1 cellular context compared by ENCODE assay signal in the genomic region with DNA sequence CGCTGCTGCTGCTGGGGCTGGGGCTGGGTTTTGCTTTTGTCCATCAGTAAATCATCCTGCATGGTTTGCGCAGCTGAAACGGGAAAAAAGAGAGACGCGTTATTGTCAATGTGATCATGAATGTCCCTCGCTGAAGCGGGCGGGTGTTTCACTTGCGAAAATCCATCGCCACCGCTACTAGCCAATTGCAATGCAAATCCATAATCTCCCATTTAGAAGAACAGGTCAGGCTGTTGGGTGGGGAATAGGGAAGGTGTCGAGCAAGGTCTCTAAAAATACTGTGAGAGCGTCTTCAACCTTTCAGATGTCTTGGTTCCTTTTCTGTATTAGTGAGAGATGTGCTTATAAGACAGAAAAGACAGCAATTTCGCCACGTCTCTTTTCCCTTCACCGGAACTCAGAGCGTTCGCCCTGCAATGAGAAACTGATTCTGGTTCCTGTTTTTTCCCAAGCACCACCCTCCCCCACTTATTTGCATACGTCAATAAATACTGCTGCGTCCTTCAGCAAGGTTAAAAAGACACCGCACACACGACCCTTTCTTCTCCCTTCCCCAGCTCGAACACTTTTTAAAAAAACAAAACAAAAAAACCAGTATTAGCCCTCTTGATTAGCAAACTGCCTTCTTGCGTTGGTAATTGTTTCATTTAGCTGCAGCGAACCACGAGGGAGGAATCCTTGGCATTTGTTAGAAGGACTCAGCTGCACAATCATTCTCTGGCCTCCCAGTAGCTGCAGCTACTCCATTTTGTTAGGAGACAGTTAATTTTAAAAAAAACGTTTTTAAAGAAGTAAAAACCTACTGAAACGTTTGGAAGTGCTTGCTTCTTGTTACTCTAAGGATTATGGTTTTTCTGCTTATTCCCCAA.
TF ChIP-seq lines count a peak whose summit lies in the region.

No MANE protein-coding gene starts in this region.

TF ChIP-seq in HepG2, 621 proteins besides CTCF, POLR2A, EP300 and RAD21 (continued from another document and continues in another):
- no peak for TF ChIP-seq HBP1 (CRISPR knock-in tag; IDR thresholded peaks at IDR 0.05; ENCODE audit: low read depth)
- TF ChIP-seq ZNF781 (CRISPR knock-in tag; IDR thresholded peaks at IDR 0.05; ENCODE audit: borderline replicate concordance, not compliant biosample characterization), result no peak
- no peak for TF ChIP-seq TBX3 (IDR thresholded peaks at IDR 0.05; ENCODE audit: borderline replicate concordance)
- peak; percentile 38; the same call in 1 of the 2 replicates for TF ChIP-seq GATA4 (IDR thresholded peaks at IDR 0.05; ENCODE audit: borderline replicate concordance, low read depth)
- no peak for TF ChIP-seq ZNF280D (CRISPR knock-in tag; IDR thresholded peaks at IDR 0.05)
- no peak for TF ChIP-seq RFXANK (CRISPR knock-in tag; IDR thresholded peaks at IDR 0.05)
- no peak for TF ChIP-seq ZNF256 (CRISPR knock-in tag; conservative IDR thresholded peaks at IDR 0.05)
- no peak for TF ChIP-seq NFIB (CRISPR knock-in tag; IDR thresholded peaks at IDR 0.05; ENCODE audit: borderline replicate concordance)
- TF ChIP-seq RFX5 (IDR thresholded peaks at IDR 0.05; ENCODE audit: low read depth, low read length), result no peak
- TF ChIP-seq ZNF761 (CRISPR knock-in tag; conservative IDR thresholded peaks at IDR 0.05), result no peak
- no peak for TF ChIP-seq MTA3 (CRISPR knock-in tag; IDR thresholded peaks at IDR 0.05)
- 0 out of 2 replicates have a peak, but pooled peaks have one; percentile 13 for TF ChIP-seq HOXA5 (CRISPR knock-in tag; IDR thresholded peaks at IDR 0.05)
- no peak for TF ChIP-seq SMC3 (IDR thresholded peaks at IDR 0.05; ENCODE audit: low read length)
- TF ChIP-seq ZNF276 (CRISPR knock-in tag; IDR thresholded peaks at IDR 0.05; ENCODE audit: low read depth), result no peak
- TF ChIP-seq KLF12 (CRISPR knock-in tag; IDR thresholded peaks at IDR 0.05; ENCODE audit: borderline replicate concordance), result no peak
- no peak for TF ChIP-seq REXO4 (CRISPR knock-in tag; IDR thresholded peaks at IDR 0.05; ENCODE audit: borderline replicate concordance)
- TF ChIP-seq ZBTB7B (CRISPR knock-in tag; IDR thresholded peaks at IDR 0.05), result no peak
- 0 out of 2 replicates have a peak, but pooled peaks have one; percentile 46 for TF ChIP-seq ZNF335 (CRISPR knock-in tag; IDR thresholded peaks at IDR 0.05)
- TF ChIP-seq KAT8 (CRISPR knock-in tag; IDR thresholded peaks at IDR 0.05), result peak; percentile 50
- TF ChIP-seq MBD4 (IDR thresholded peaks at IDR 0.05; ENCODE audit: borderline replicate concordance, low read length), result 0 out of 2 replicates have a peak, but pooled peaks have one; percentile 51
- peak; percentile 83 for TF ChIP-seq THAP11 (CRISPR knock-in tag; IDR thresholded peaks at IDR 0.05)
- TF ChIP-seq ZNF124 (CRISPR knock-in tag; IDR thresholded peaks at IDR 0.05), result no peak
- TF ChIP-seq MTA1 (CRISPR knock-in tag; IDR thresholded peaks at IDR 0.05; ENCODE audit: borderline replicate concordance), result no peak
- TF ChIP-seq NBN (conservative IDR thresholded peaks at IDR 0.05), result no peak
- TF ChIP-seq PATZ1 (CRISPR knock-in tag; IDR thresholded peaks at IDR 0.05), result no peak; the same call in 1 of the 2 replicates
- no peak for TF ChIP-seq ARNT (IDR thresholded peaks at IDR 0.05)
- TF ChIP-seq NFATC3 (CRISPR knock-in tag; IDR thresholded peaks at IDR 0.05), result no peak
- TF ChIP-seq FLYWCH1 (CRISPR knock-in tag; IDR thresholded peaks at IDR 0.05), result no peak
- peak; percentile 39 for TF ChIP-seq TEAD3 (CRISPR knock-in tag; optimal IDR thresholded peaks at IDR 0.05; ENCODE audit: borderline replicate concordance)
- TF ChIP-seq E2F1 (CRISPR knock-in tag; IDR thresholded peaks at IDR 0.05), result no peak
- TF ChIP-seq ZNF619 (CRISPR knock-in tag; IDR thresholded peaks at IDR 0.05), result no peak
- TF ChIP-seq SYNCRIP (IDR thresholded peaks at IDR 0.05; ENCODE audit: insufficient read depth, low read depth, low read length), result no peak
- no peak for TF ChIP-seq RELA (CRISPR knock-in tag; IDR thresholded peaks at IDR 0.05)
- TF ChIP-seq ZBTB40 (IDR thresholded peaks at IDR 0.05), result no peak
- TF ChIP-seq ZBTB40 (CRISPR knock-in tag; IDR thresholded peaks at IDR 0.05), result no peak
- TF ChIP-seq SMAD1 (CRISPR knock-in tag; IDR thresholded peaks at IDR 0.05; ENCODE audit: borderline replicate concordance, low read depth), result no peak
- TF ChIP-seq ZEB1 (IDR thresholded peaks at IDR 0.05; ENCODE audit: insufficient replicate concordance, low read depth), result no peak
- peak; percentile 88 for TF ChIP-seq POLR2G (IDR thresholded peaks at IDR 0.05; ENCODE audit: low read depth, low read length)
- peak; percentile 34; the same call in 1 of the 2 replicates for TF ChIP-seq GATAD2A (CRISPR knock-in tag; IDR thresholded peaks at IDR 0.05)
